Comparison of ENCODE assay signal across 8 cellular contexts in genomic region chrX:56728752-56729151, GRCh38. TPM values are rescaled to one million over a fixed set of nuclear protein-coding genes. Genes with fewer than 3 reads are reported as not detected.
DNase-seq lines count a peak whose midpoint lies in the region; ATAC-seq and TF ChIP-seq lines count a peak whose summit lies in the region.

No MANE protein-coding gene starts in this region.

- peak overlapping the region; percentile 7 to 60 (median 39); a peak in 18 of 22 replicates for H3K4me2 ChIP-seq in BLaER1 treated with 17β-estradiol and CSF1 and Interleukin-3, amounts not matched to agents 10 nM and 100 nM
- H3K4me2 ChIP-seq in parathyroid adenoma (ENCODE audit: low read length) = peak overlapping the region; percentile 51

- ATAC-seq in GM19397 (IDR thresholded peaks at IDR 0.05; ENCODE audit: unreplicated experiment) (peak; percentile 40), HG03521 (IDR thresholded peaks at IDR 0.05; ENCODE audit: unreplicated experiment) (peak; percentile 34), activated B cell treated with CpG ODN at 0.5 μM for 24 hours (ENCODE audit: low read depth) (peak; percentile 53), GM18873 (IDR thresholded peaks at IDR 0.05; ENCODE audit: low FRiP score, unreplicated experiment) (no peak)

- H2AFZ ChIP-seq in parathyroid adenoma = peak overlapping the region; percentile 82

- H4K20me1 ChIP-seq in BLaER1 treated with 17β-estradiol and CSF1 and Interleukin-3, amounts not matched to agents 10 nM and 100 nM = peaks cover 0 to 32% (median 19%) of the 10 kb centered on the region in 11 experiments; a peak in 13 of 22 replicates

- CTCF ChIA-PET in activated B cell treated with CpG ODN at 0.5 μM for 24 hours (lab: Charles Lee) = interaction anchor here (1.0 to 2.9 kb wide), 5 partner anchors 35 to 1240 kb away, joined by 3 to 18 read pairs (median 3); no protein-coding TSS in a partner anchor

- H3K4me3 ChIP-seq in BLaER1 treated with 17β-estradiol and CSF1 and Interleukin-3, amounts not matched to agents 10 nM and 100 nM = peak overlapping the region; percentile 62 to 80 (median 72)
- peak overlapping the region; percentile 56 to 70 (median 64) for H3K4me3 ChIP-seq in esophagus muscularis mucosa
- peak overlapping the region; percentile 68 for H3K4me3 ChIP-seq in parathyroid adenoma (ENCODE audit: low read depth, low read length)

- POLR2A ChIA-PET in activated B cell treated with CpG ODN at 0.5 μM for 24 hours (lab: Charles Lee) = interaction anchor here (0.7 to 1.9 kb wide), 6 partner anchors 164 to 1011 kb away, joined by 3 to 11 read pairs (median 4); partner anchors contain the start of genes RRAGB and SPIN3

- no peak for TF ChIP-seq EP300 in esophagus muscularis mucosa (IDR thresholded peaks at IDR 0.05)

- H3K27me3 Mint-ChIP-seq in activated B cell treated with CpG ODN at 0.5 μM for 24 hours = no peaks in the 10 kb centered on the region

- peaks cover 25% of the 10 kb centered on the region for H3K4me1 Mint-ChIP-seq in activated B cell treated with CpG ODN at 0.5 μM for 24 hours

- 24% methylated on average over 8 of the region's 8 CpGs for WGBS in esophagus muscularis mucosa

- H3K36me3 Mint-ChIP-seq in activated B cell treated with CpG ODN at 0.5 μM for 24 hours (ENCODE audit: low read depth) = peaks cover 6% of the 10 kb centered on the region

- intact Hi-C loops in activated B cell treated with CpG ODN at 0.5 μM for 24 hours (cut with micrococcal nuclease) (loop anchor here (2.0 to 5.0 kb wide), 4 partner anchors 164 to 1011 kb away; partner anchors contain the start of gene RRAGB), esophagus muscularis mucosa (cut with DNase I) (loop anchor here (5.0 kb wide), 1 partner anchor 166 kb away; the partner anchor contains the start of gene UBQLN2), posterior cingulate gyrus (cut with DNase I) (no loop called here)

- no peaks in the 10 kb centered on the region for H3K79me2 ChIP-seq in parathyroid adenoma

- DNase-seq in activated B cell treated with CpG ODN at 0.5 μM for 24 hours (no peak), esophagus muscularis mucosa (ENCODE audit: extremely low spot score) (no peak), posterior cingulate gyrus (no peak)

- no peaks in the 10 kb centered on the region for H3K9me3 Mint-ChIP-seq in activated B cell treated with CpG ODN at 0.5 μM for 24 hours

- H3K36me3 ChIP-seq in BLaER1 treated with 17β-estradiol and CSF1 and Interleukin-3, amounts not matched to agents 10 nM and 100 nM = peaks cover 0 to 2% (median 0%) of the 10 kb centered on the region in 11 experiments; a peak in 1 of 22 replicates
- H3K36me3 ChIP-seq in esophagus muscularis mucosa (no peaks in the 10 kb centered on the region), parathyroid adenoma (ENCODE audit: control insufficient read depth, insufficient read depth, low read length) (no peaks in the 10 kb centered on the region)

- peaks cover 67 to 81% (median 74%) of the 10 kb centered on the region in 11 experiments for H3K27me3 ChIP-seq in BLaER1 treated with 17β-estradiol and CSF1 and Interleukin-3, amounts not matched to agents 10 nM and 100 nM
- H3K27me3 ChIP-seq in esophagus muscularis mucosa (no peaks in the 10 kb centered on the region), parathyroid adenoma (ENCODE audit: control insufficient read depth, insufficient read depth, low read length) (no peaks in the 10 kb centered on the region)

- TF ChIP-seq POLR2A in esophagus muscularis mucosa (IDR thresholded peaks at IDR 0.05; ENCODE audit: low read depth) = no peak

- H3K4me1 ChIP-seq in BLaER1 treated with 17β-estradiol and CSF1 and Interleukin-3, amounts not matched to agents 10 nM and 100 nM = peaks cover 0 to 13% (median 4%) of the 10 kb centered on the region in 10 experiments; a peak in 6 of 20 replicates
- H3K4me1 ChIP-seq in esophagus muscularis mucosa (peaks cover 0 to 22% (median 15%) of the 10 kb centered on the region in 4 donors), parathyroid adenoma (no peaks in the 10 kb centered on the region)

- peak overlapping the region; percentile 94 for H3K4me3 Mint-ChIP-seq in activated B cell treated with CpG ODN at 0.5 μM for 24 hours

- peak overlapping the region in 10 of 11 experiments; percentile 78 to 85 (median 83); a peak in 16 of 22 replicates for H3K9ac ChIP-seq in BLaER1 treated with 17β-estradiol and CSF1 and Interleukin-3, amounts not matched to agents 10 nM and 100 nM
- H3K9ac ChIP-seq in parathyroid adenoma = no peak overlapping the region

- peak overlapping the region in 8 of 11 experiments; percentile 78 to 84 (median 80); a peak in 12 of 22 replicates for H3K27ac ChIP-seq in BLaER1 treated with 17β-estradiol and CSF1 and Interleukin-3, amounts not matched to agents 10 nM and 100 nM
- peak overlapping the region; percentile 73 to 83 (median 76) for H3K27ac ChIP-seq in esophagus muscularis mucosa (replicated peaks in 1 of 4)
- peak overlapping the region; percentile 91 for H3K27ac ChIP-seq in parathyroid adenoma

- peaks cover 0 to 8% (median 0%) of the 10 kb centered on the region in 11 experiments; a peak in 3 of 22 replicates for H3K9me3 ChIP-seq in BLaER1 treated with 17β-estradiol and CSF1 and Interleukin-3, amounts not matched to agents 10 nM and 100 nM (replicated peaks in 1 of 11)
- H3K9me3 ChIP-seq in esophagus muscularis mucosa (no peaks in the 10 kb centered on the region), parathyroid adenoma (ENCODE audit: control insufficient read depth, low read length) (no peaks in the 10 kb centered on the region)

- TF ChIP-seq CTCF in activated B cell treated with CpG ODN at 0.5 μM for 24 hours (IDR thresholded peaks at IDR 0.05) (no peak), esophagus muscularis mucosa (IDR thresholded peaks at IDR 0.05) (no peak), parathyroid adenoma (IDR thresholded peaks at IDR 0.05) (no peak)

- peak overlapping the region; percentile 92 for H3K27ac Mint-ChIP-seq in activated B cell treated with CpG ODN at 0.5 μM for 24 hours

RNA-seq across cellular contexts. Expression of gene NBDY, which starts 0.3 kb away (rescaled TPM):
- total RNA-seq in activated B cell treated with CpG ODN at 0.5 μM for 24 hours = 30.0 and 41.0 TPM in 2 replicates
- 10 to 100 TPM; 11.8 to 19.4 (median 18.7) TPM for total RNA-seq in esophagus muscularis mucosa
